Comparison of ENCODE assay signal across 1 cellular context in genomic region chr7:107150375-107151073, GRCh38.
TF ChIP-seq lines count a peak whose summit lies in the region.

No MANE protein-coding gene starts in this region.

TF ChIP-seq in HCT116, 20 proteins besides CTCF, POLR2A, EP300 and RAD21 (continued from another document):
- no peak for TF ChIP-seq ZBTB33 (IDR thresholded peaks at IDR 0.05; ENCODE audit: extremely low read depth, insufficient replicate concordance, low read length)
- no peak for TF ChIP-seq ATF3 (IDR thresholded peaks at IDR 0.05)
- TF ChIP-seq EZH2phosphoT487 (IDR thresholded peaks at IDR 0.05; ENCODE audit: borderline replicate concordance): no peak
- no peak for TF ChIP-seq SIN3A (IDR thresholded peaks at IDR 0.05; ENCODE audit: low read depth)
- no peak for TF ChIP-seq SP1 (IDR thresholded peaks at IDR 0.05; ENCODE audit: low read depth)
- TF ChIP-seq CBX3 (IDR thresholded peaks at IDR 0.05; ENCODE audit: low read depth): no peak
